17 cellular contexts compared by ENCODE assay signal in the genomic region with DNA sequence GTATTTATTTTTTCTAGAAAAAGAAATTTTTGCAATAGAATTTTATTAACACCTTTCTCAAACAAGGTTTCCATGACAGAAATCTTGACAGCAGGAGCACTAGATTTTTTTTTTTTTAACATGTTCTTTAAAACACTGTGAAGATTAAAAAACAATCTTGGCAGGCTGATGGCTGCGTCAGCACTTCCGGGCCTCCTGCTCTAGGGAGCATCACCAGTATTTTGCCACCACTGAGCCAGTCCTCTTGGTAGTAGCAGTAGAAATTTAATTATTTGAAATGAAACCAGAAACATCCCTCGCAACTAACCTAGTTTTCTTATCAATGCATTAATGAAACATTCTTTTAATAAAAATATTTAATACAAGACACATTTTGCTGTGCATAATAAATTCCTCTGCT.
DNase-seq lines count a peak whose midpoint lies in the region; ATAC-seq and TF ChIP-seq lines count a peak whose summit lies in the region.
"Had no signal": no experiment of that assay in that cellular context is flagged by ENCODE, and none has a peak within 500 bp of the region (broad histone marks: within the 10 kb centered on the region; RNA-seq: fewer than 3 reads in every experiment).

No MANE protein-coding gene starts in this region.

- peaks cover 8% of the 10 kb centered on the region for H3K36me3 Mint-ChIP-seq in activated T-helper 17 cell treated with anti-CD3 and anti-CD28 coated beads, Interleukin-2, amount 50 U/mL, for 72 hours (ENCODE audit: low read depth)
- H3K36me3 Mint-ChIP-seq: activated naive CD4-positive, alpha-beta T cell treated with anti-CD3 and anti-CD28 coated beads, Interleukin-2, amount 10 ng/mL, durations not matched to agents 7 days and 5 days had no signal

- no peaks in the 10 kb centered on the region for H4K20me1 ChIP-seq in OCI-LY3 (ENCODE audit: insufficient read depth, low read length)

- no peaks in the 10 kb centered on the region for H3K9me3 ChIP-seq in OCI-LY3 (ENCODE audit: insufficient read depth, low read length)

- H3K4me1 ChIP-seq in OCI-LY3 (ENCODE audit: low read length), result peaks cover 12% of the 10 kb centered on the region; the same call in 1 of the 2 replicates

- peak overlapping the region; percentile 82; the same call in 1 of the 2 replicates for H3K4me3 ChIP-seq in OCI-LY3 (ENCODE audit: low read length)
- H3K4me3 ChIP-seq: HAP-1 had no signal

- H3K9me3 Mint-ChIP-seq in activated T-helper 17 cell treated with anti-CD3 and anti-CD28 coated beads, Interleukin-2, amount 50 U/mL, for 72 hours, result no peaks in the 10 kb centered on the region
- H3K9me3 Mint-ChIP-seq: activated naive CD4-positive, alpha-beta T cell treated with anti-CD3 and anti-CD28 coated beads, Interleukin-2, amount 10 ng/mL, durations not matched to agents 7 days and 5 days had no signal

- no peak for TF ChIP-seq CTCF in OCI-LY3 (IDR thresholded peaks at IDR 0.05; ENCODE audit: low read depth, low read length)

- peak overlapping the region; percentile 89 for H3K4me2 ChIP-seq in OCI-LY3 (ENCODE audit: low read length)

- H3K36me3 ChIP-seq in OCI-LY3 (replicated peaks; ENCODE audit: low read depth, low read length), result no peaks in the 10 kb centered on the region
- H3K36me3 ChIP-seq: HAP-1, spleen had no signal

- no peak overlapping the region for H3K27ac ChIP-seq in OCI-LY3 (ENCODE audit: low read length)
- H3K27ac ChIP-seq: spleen had no signal

- H3K27me3 ChIP-seq in OCI-LY3 (ENCODE audit: low read depth, low read length), result peaks cover 9% of the 10 kb centered on the region; the same call in 1 of the 2 replicates

- no peaks in the 10 kb centered on the region for H3K79me2 ChIP-seq in OCI-LY3 (ENCODE audit: low read length)

- DNase-seq in left ventricle myocardium superior (peak; percentile 39), cardiac septum (ENCODE audit: low spot score) (no peak), occipital lobe (lab: John Stamatoyannopoulos, UW) (peak; percentile 13), AML-193 (lab: John Stamatoyannopoulos, UW) (no peak), mesenteric fat pad (ENCODE audit: low spot score) (no peak)
- DNase-seq: activated naive CD4-positive, alpha-beta T cell treated with anti-CD3 and anti-CD28 coated beads, Interleukin-2, amount 10 ng/mL, durations not matched to agents 7 days and 5 days; EL; KG1; NCI-H187; NCI-H69; SHP77; spleen; stimulated activated CD8-positive, alpha-beta memory T cell treated with anti-CD3 and anti-CD28 coated beads, Interleukin-4, amount 100 ng/mL, for 48 hours had no signal

- no peak overlapping the region for H3K27ac Mint-ChIP-seq in activated T-helper 17 cell treated with anti-CD3 and anti-CD28 coated beads, Interleukin-2, amount 50 U/mL, for 72 hours
- H3K27ac Mint-ChIP-seq: activated naive CD4-positive, alpha-beta T cell treated with anti-CD3 and anti-CD28 coated beads, Interleukin-2, amount 10 ng/mL, durations not matched to agents 7 days and 5 days had no signal

- no peak overlapping the region for H2AFZ ChIP-seq in OCI-LY3 (ENCODE audit: low read depth, low read length)

- ATAC-seq in left ventricle myocardium superior (no peak), GM21528 (IDR thresholded peaks at IDR 0.05; ENCODE audit: low FRiP score, unreplicated experiment) (no peak)
- no peak for ATAC-seq in activated T-helper 17 cell treated with anti-CD3 and anti-CD28 coated beads, Interleukin-2, amount 50 U/mL, for 72 hours (replicated peaks)

- intact Hi-C loops in left ventricle myocardium superior (cut with micrococcal nuclease) (no loop called here), cardiac septum (cut with DNase I) (no loop called here)

- H3K4me1 Mint-ChIP-seq in activated T-helper 17 cell treated with anti-CD3 and anti-CD28 coated beads, Interleukin-2, amount 50 U/mL, for 72 hours, result peaks cover 36% of the 10 kb centered on the region

- peak overlapping the region; percentile 81 for H3K4me3 Mint-ChIP-seq in activated T-helper 17 cell treated with anti-CD3 and anti-CD28 coated beads, Interleukin-2, amount 50 U/mL, for 72 hours

- H3K9ac ChIP-seq in OCI-LY3 (ENCODE audit: low read length), result no peak overlapping the region; the same call in 1 of the 2 replicates

- H3K27me3 Mint-ChIP-seq in activated T-helper 17 cell treated with anti-CD3 and anti-CD28 coated beads, Interleukin-2, amount 50 U/mL, for 72 hours, result peaks cover 15% of the 10 kb centered on the region

Comparison
In these comparisons a context has a peak if more than half of its experiments do, and no peak if none do; other contexts are left out.
1. DNase-seq: peak in left ventricle myocardium superior (single experiment) and occipital lobe (single experiment); none in cardiac septum (single experiment), AML-193 (0 of 2) and mesenteric fat pad (single experiment).